13 cellular contexts compared by ENCODE assay signal in genomic region chr1:2347409-2347785, GRCh38.
"Had no signal": no experiment of that assay in that cellular context is flagged by ENCODE, and none has a peak within 500 bp of the region (broad histone marks: within the 10 kb centered on the region; RNA-seq: fewer than 3 reads in every experiment).

No MANE protein-coding gene starts in this region.

- H3K9me3 Mint-ChIP-seq: activated T-cell treated with anti-CD3 and anti-CD28 coated beads, Interleukin-2, amount 50 U/mL, for 72 hours; mesothelial cell of epicardium; neural progenitor cell; stimulated activated naive CD8-positive, alpha-beta T cell treated with anti-CD3 and anti-CD28 coated beads, Interleukin-15, Interleukin-2, amounts not matched to agents 100 ng/mL and 50 ng/mL, for 24 hours had no signal

- H3K36me3 Mint-ChIP-seq: activated naive CD8-positive, alpha-beta T cell; mesothelial cell of epicardium; neural progenitor cell had no signal

- H3K4me1 ChIP-seq: pancreas had no signal

- H3K27ac Mint-ChIP-seq: activated naive CD8-positive, alpha-beta T cell; activated T-cell treated with anti-CD3 and anti-CD28 coated beads, Interleukin-2, amount 50 U/mL, for 72 hours; mesothelial cell of epicardium; neural progenitor cell; stimulated activated naive CD8-positive, alpha-beta T cell treated with anti-CD3 and anti-CD28 coated beads, Interleukin-15, Interleukin-2, amounts not matched to agents 100 ng/mL and 50 ng/mL, for 24 hours had no signal

- H3K4me3 ChIP-seq: neural progenitor cell, pancreas had no signal

- H3K27me3 ChIP-seq: neural progenitor cell, pancreas had no signal

- H3K27me3 Mint-ChIP-seq: activated naive CD8-positive, alpha-beta T cell; stimulated activated naive CD8-positive, alpha-beta T cell treated with anti-CD3 and anti-CD28 coated beads, Interleukin-15, Interleukin-2, amounts not matched to agents 100 ng/mL and 50 ng/mL, for 24 hours had no signal

- DNase-seq: activated CD4-positive, alpha-beta T cell treated with anti-CD3 and anti-CD28 coated beads, Interleukin-2, amount 50 U/mL, for 1 hour; activated effector memory CD4-positive, alpha-beta T cell treated with anti-CD3 and anti-CD28 coated beads, Interleukin-2, amount 50 U/mL, for 16 hours; activated T-cell treated with anti-CD3 and anti-CD28 coated beads, Interleukin-2, amount 50 U/mL, for 72 hours; amniotic stem cell; dermis blood vessel endothelial cell; effector memory CD4-positive, alpha-beta T cell had no signal

- H3K9me3 ChIP-seq: pancreas had no signal

- H3K36me3 ChIP-seq: neural progenitor cell, pancreas had no signal

- H3K4me3 Mint-ChIP-seq: activated naive CD8-positive, alpha-beta T cell; activated T-cell treated with anti-CD3 and anti-CD28 coated beads, Interleukin-2, amount 50 U/mL, for 72 hours; mesothelial cell of epicardium; neural progenitor cell; stimulated activated naive CD8-positive, alpha-beta T cell treated with anti-CD3 and anti-CD28 coated beads, Interleukin-15, Interleukin-2, amounts not matched to agents 100 ng/mL and 50 ng/mL, for 24 hours had no signal

- H3K27ac ChIP-seq: neural progenitor cell, pancreas had no signal

- ATAC-seq: activated CD4-positive, CD25-positive, alpha-beta regulatory T cell treated with anti-CD3 and anti-CD28 coated beads, Interleukin-2, amount 50 U/mL, for 24 hours; activated T-cell treated with anti-CD3 and anti-CD28 coated beads, Interleukin-2, amount 50 U/mL, for 72 hours; left colon had no signal
